In the genomic region with DNA sequence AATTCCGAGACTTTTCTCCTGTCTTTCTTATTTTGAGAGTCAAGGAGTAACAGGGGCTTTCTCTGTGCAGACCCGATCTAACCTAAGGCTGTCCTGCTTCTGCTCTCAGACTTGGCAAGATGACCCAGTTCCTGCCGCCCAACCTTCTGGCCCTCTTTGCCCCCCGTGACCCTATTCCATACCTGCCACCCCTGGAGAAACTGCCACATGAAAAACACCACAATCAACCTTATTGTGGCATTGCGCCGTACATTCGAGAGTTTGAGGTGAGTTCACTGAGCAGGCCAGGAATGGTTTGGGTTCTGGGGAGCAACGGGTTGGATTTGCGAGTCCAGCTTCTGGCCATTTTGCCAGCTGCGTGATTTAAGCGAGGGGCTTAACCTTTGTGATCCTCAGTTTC, we compare ENCODE assay signal across 9 cellular contexts. TPM values are rescaled to one million over a fixed set of nuclear protein-coding genes. Genes with fewer than 3 reads are reported as not detected.
DNase-seq lines count a peak whose midpoint lies in the region; ATAC-seq and TF ChIP-seq lines count a peak whose summit lies in the region.
"Had no signal": no experiment of that assay in that cellular context is flagged by ENCODE, and none has a peak within 500 bp of the region (broad histone marks: within the 10 kb centered on the region; RNA-seq: fewer than 3 reads in every experiment).

No MANE protein-coding gene starts in this region.

- H3K4me1 Mint-ChIP-seq in central memory CD8-positive, alpha-beta T cell = peaks cover 41% of the 10 kb centered on the region

- H3K9me3 ChIP-seq in HUES64 (ENCODE audit: insufficient read depth, low read depth, low read length) (no peaks in the 10 kb centered on the region), muscle layer of duodenum (ENCODE audit: control insufficient read depth in 1 of 2, low read length in 2 of 2) (no peaks in the 10 kb centered on the region)

- H3K9me3 Mint-ChIP-seq in central memory CD8-positive, alpha-beta T cell = no peaks in the 10 kb centered on the region

- H3K27ac ChIP-seq in 22Rv1 (peak overlapping the region; percentile 84), HUES64 (ENCODE audit: low read depth, low read length) (peak overlapping the region; percentile 98; the same call in 1 of the 2 replicates), muscle layer of duodenum (ENCODE audit: low read length) (peak overlapping the region; percentile 69)

- peak overlapping the region; percentile 99 for H3K9ac ChIP-seq in HUES64 (ENCODE audit: low read depth, low read length)

- ATAC-seq in central memory CD8-positive, alpha-beta T cell (replicated peaks; ENCODE audit: extremely low read depth, poor library complexity, severe bottlenecking) = no peak
- no peak for ATAC-seq in HG03025 (IDR thresholded peaks at IDR 0.05; ENCODE audit: low FRiP score, unreplicated experiment)

- H3K27me3 Mint-ChIP-seq in central memory CD8-positive, alpha-beta T cell = no peaks in the 10 kb centered on the region

- H3K4me3 Mint-ChIP-seq in central memory CD8-positive, alpha-beta T cell = peak overlapping the region; percentile 94

- H3K4me3 ChIP-seq in HUES64 (ENCODE audit: low read length) = peak overlapping the region; percentile 99
- H3K4me3 ChIP-seq in muscle layer of duodenum (ENCODE audit: low read depth in 1 of 2, low read length in 2 of 2) = peak overlapping the region; percentile 97 to 99

- TF ChIP-seq CTCF in 22Rv1 (IDR thresholded peaks at IDR 0.05) = no peak

- peak overlapping the region; percentile 96 for H3K27ac Mint-ChIP-seq in central memory CD8-positive, alpha-beta T cell (ENCODE audit: low read depth)

- DNase-seq in central memory CD8-positive, alpha-beta T cell (ENCODE audit: low spot score in 2 of 2) = no peak
- DNase-seq in COLO829 (ENCODE audit: low spot score) (no peak), NCI-H1092 (lab: John Stamatoyannopoulos, UW) (no peak), NCI-H2081 treated with DMSO at 0.1 percent for 48 hours (lab: John Stamatoyannopoulos, UW) (no peak)
- DNase-seq: KG1 had no signal

- H3K4me1 ChIP-seq in HUES64 (ENCODE audit: insufficient read depth, low read length) (peaks cover 3% of the 10 kb centered on the region), muscle layer of duodenum (ENCODE audit: control insufficient read depth in 1 of 2, insufficient read depth in 2 of 2, low read length in 2 of 2) (peaks cover 9 to 21% of the 10 kb centered on the region in 2 donors)

- 68% methylated on average over 11 of the region's 11 CpGs for WGBS in HUES64

- H3K36me3 Mint-ChIP-seq in central memory CD8-positive, alpha-beta T cell (ENCODE audit: insufficient read depth) = peaks cover 44% of the 10 kb centered on the region

- H3K36me3 ChIP-seq in HUES64 (ENCODE audit: insufficient read depth, low read length) = peaks cover 44% of the 10 kb centered on the region
- H3K36me3 ChIP-seq in muscle layer of duodenum (ENCODE audit: control insufficient read depth in 1 of 2, insufficient read depth in 2 of 2, low read length in 2 of 2) = peaks cover 16 to 20% of the 10 kb centered on the region in 2 donors

- H3K27me3 ChIP-seq in HUES64 (ENCODE audit: insufficient read depth, low read length) (no peaks in the 10 kb centered on the region), muscle layer of duodenum (ENCODE audit: low read depth, low read length) (no peaks in the 10 kb centered on the region)

RNA-seq across cellular contexts. Expression of gene SNRNP70, which starts 1.0 kb away (rescaled TPM):
- polyA plus RNA-seq in HUES64 (2013, experiment 1 of 2) = 204 TPM
- 214 TPM for polyA plus RNA-seq in HUES64 (2013, experiment 2 of 2)

RNA-seq across cellular contexts. Expression of gene KCNA7, which starts 13.8 kb away (rescaled TPM):
- polyA plus RNA-seq in HUES64 (2013, experiment 1 of 2) = not detected
- not detected for polyA plus RNA-seq in HUES64 (2013, experiment 2 of 2)

RNA-seq across cellular contexts. Expression of gene NTF4, which starts 21.7 kb away (rescaled TPM):
- 0.50 TPM for polyA plus RNA-seq in HUES64 (2013, experiment 1 of 2)
- 1.1 TPM for polyA plus RNA-seq in HUES64 (2013, experiment 2 of 2)

RNA-seq across cellular contexts. Expression of gene LIN7B, which starts 27.9 kb away (rescaled TPM):
- polyA plus RNA-seq in HUES64 (2013, experiment 1 of 2) = 2.2 TPM
- polyA plus RNA-seq in HUES64 (2013, experiment 2 of 2) = 2.7 TPM

RNA-seq across cellular contexts. Expression of gene CGB7, which starts 28.7 kb away (rescaled TPM):
- polyA plus RNA-seq in HUES64 (2013, experiment 1 of 2) = 0.50 TPM
- polyA plus RNA-seq in HUES64 (2013, experiment 2 of 2) = 0.06 TPM
